In the genomic region with DNA sequence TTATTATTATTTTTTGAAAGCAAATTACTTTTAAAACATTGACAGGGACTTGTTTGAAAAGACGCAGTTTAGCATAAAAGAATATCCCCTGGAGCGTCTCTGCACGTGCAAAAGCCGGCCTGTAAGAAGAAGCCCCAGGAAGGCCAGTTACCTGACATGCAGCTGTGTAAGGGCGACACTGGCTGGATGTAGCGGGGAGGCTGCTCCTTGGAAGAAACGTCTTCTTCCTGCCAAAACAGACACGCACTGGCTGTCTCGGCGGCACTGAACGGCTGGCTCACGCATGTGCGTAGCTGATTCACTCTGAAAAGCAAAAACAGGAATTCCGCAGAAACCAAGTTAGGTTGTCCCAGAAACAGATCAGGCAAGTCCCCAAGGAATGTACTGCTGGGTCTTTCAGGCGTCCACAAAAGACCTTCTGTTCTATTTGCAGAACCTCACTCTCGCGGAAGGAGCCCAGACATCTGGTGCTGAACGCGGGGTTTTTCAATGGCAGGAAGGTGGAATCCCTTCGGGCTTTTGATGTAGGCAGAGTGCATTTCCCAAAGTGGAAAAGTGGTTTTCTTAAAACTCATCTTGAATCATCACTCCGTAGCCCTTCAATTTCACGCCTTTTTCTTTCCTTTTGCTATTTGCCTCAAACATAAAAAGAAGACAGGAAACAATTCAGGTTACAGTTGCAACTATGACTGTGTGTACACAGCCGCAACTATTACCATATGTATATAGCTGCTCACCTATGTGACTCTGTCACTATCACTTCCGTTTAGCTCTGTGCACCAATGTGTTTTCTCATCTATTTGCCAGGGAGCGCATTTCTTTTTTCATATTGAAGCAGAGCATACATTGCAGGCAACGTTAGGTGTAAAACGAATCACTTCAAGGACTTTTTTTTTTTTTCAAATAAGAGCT, we compare ENCODE assay signal across 8 cellular contexts. TPM values are rescaled to one million over a fixed set of nuclear protein-coding genes. Genes with fewer than 3 reads are reported as not detected.
A peak's percentile ranks its signal among the peaks of the same experiment; 100 is the strongest.
DNase-seq lines count a peak whose midpoint lies in the region; ATAC-seq and TF ChIP-seq lines count a peak whose summit lies in the region.

No MANE protein-coding gene starts in this region.

- TF ChIP-seq CTCF in 22Rv1 (IDR thresholded peaks at IDR 0.05): 0 out of 2 replicates have a peak, but pooled peaks have one; percentile 12

- peak overlapping the region; percentile 70 for H3K4me3 ChIP-seq in GM23248

- no peaks in the 10 kb centered on the region for H3K36me3 Mint-ChIP-seq in activated naive CD8-positive, alpha-beta T cell treated with anti-CD3 and anti-CD28 coated beads for 36 hours

- H3F3A ChIP-seq in GM23248 (ENCODE audit: insufficient read depth): no peaks in the 10 kb centered on the region

- peaks cover 3% of the 10 kb centered on the region; the same call in 1 of the 2 replicates for H3K4me1 ChIP-seq in GM23248 (ENCODE audit: insufficient read depth)

- in situ Hi-C loops in GM23248 (cut with MboI): no loop called here

- peak overlapping the region; percentile 75 for H2AFZ ChIP-seq in GM23248

- no peaks in the 10 kb centered on the region for H3K4me1 Mint-ChIP-seq in activated naive CD8-positive, alpha-beta T cell treated with anti-CD3 and anti-CD28 coated beads for 36 hours
- H3K4me1 Mint-ChIP-seq in stimulated activated naive CD8-positive, alpha-beta T cell treated with anti-CD3 and anti-CD28 coated beads, Interleukin-15, amount 100 ng/mL, for 72 hours: no peaks in the 10 kb centered on the region

- H3K27me3 ChIP-seq in GM23248 (replicated peaks; ENCODE audit: insufficient read depth): no peaks in the 10 kb centered on the region

- peak overlapping the region; percentile 81 for H3K4me2 ChIP-seq in GM23248 (ENCODE audit: unreplicated experiment)

- H3K79me2 ChIP-seq in GM23248 (ENCODE audit: insufficient read depth): no peaks in the 10 kb centered on the region

- H3K9ac ChIP-seq in GM23248: peak overlapping the region; percentile 17; the same call in 1 of the 2 replicates

- H3K9me3 ChIP-seq in GM23248 (ENCODE audit: low read depth): no peaks in the 10 kb centered on the region

- no peaks in the 10 kb centered on the region for H3K9me2 ChIP-seq in GM23248 (ENCODE audit: insufficient read depth)

- H3K9me3 Mint-ChIP-seq in activated naive CD8-positive, alpha-beta T cell treated with anti-CD3 and anti-CD28 coated beads for 36 hours: no peaks in the 10 kb centered on the region
- no peaks in the 10 kb centered on the region for H3K9me3 Mint-ChIP-seq in stimulated activated naive CD8-positive, alpha-beta T cell treated with anti-CD3 and anti-CD28 coated beads, Interleukin-15, amount 100 ng/mL, for 72 hours

- no peak overlapping the region for H3K27ac ChIP-seq in 22Rv1
- no peak overlapping the region for H3K27ac ChIP-seq in GM23248

- 6 to 7% methylated on average over 26 to 27 of the region's 27 CpGs for WGBS in GM23248 (ENCODE audit: low coverage in 1 of 2, low lambda C conversion rate in 2 of 2, missing lambda C conversion rate in 2 of 2), 2 experiments

- peak; percentile 96 for ATAC-seq in stimulated activated naive CD8-positive, alpha-beta T cell treated with anti-CD3 and anti-CD28 coated beads, Interleukin-15, amount 100 ng/mL, for 72 hours
- no peak for ATAC-seq in GM21526 (IDR thresholded peaks at IDR 0.05; ENCODE audit: low FRiP score, unreplicated experiment)

- no peak overlapping the region for H3K4me3 Mint-ChIP-seq in activated naive CD8-positive, alpha-beta T cell treated with anti-CD3 and anti-CD28 coated beads for 36 hours
- H3K4me3 Mint-ChIP-seq in stimulated activated naive CD8-positive, alpha-beta T cell treated with anti-CD3 and anti-CD28 coated beads, Interleukin-15, amount 100 ng/mL, for 72 hours: peak overlapping the region in 1 of 2 donors; percentile 44

- H3K27me3 Mint-ChIP-seq in activated naive CD8-positive, alpha-beta T cell treated with anti-CD3 and anti-CD28 coated beads for 36 hours: no peaks in the 10 kb centered on the region
- no peaks in the 10 kb centered on the region for H3K27me3 Mint-ChIP-seq in stimulated activated naive CD8-positive, alpha-beta T cell treated with anti-CD3 and anti-CD28 coated beads, Interleukin-15, amount 100 ng/mL, for 72 hours

- H3K36me3 ChIP-seq in GM23248 (ENCODE audit: low read depth): no peaks in the 10 kb centered on the region

- no peak overlapping the region for H3K27ac Mint-ChIP-seq in activated naive CD8-positive, alpha-beta T cell treated with anti-CD3 and anti-CD28 coated beads for 36 hours
- H3K27ac Mint-ChIP-seq in stimulated activated naive CD8-positive, alpha-beta T cell treated with anti-CD3 and anti-CD28 coated beads, Interleukin-15, amount 100 ng/mL, for 72 hours: no peak overlapping the region

- peak; percentile 66 for DNase-seq in GM23248
- peak; percentile 8 for DNase-seq in activated naive CD8-positive, alpha-beta T cell treated with anti-CD3 and anti-CD28 coated beads for 36 hours
- DNase-seq in hypothalamus (lab: John Stamatoyannopoulos, UW): peak in 45 of 51 donors; percentile 0 to 71 (median 23)
- peak in 1 of 2 donors; percentile 25 for DNase-seq in stimulated activated naive CD8-positive, alpha-beta T cell treated with anti-CD3 and anti-CD28 coated beads, Interleukin-15, amount 100 ng/mL, for 72 hours
- no peak for DNase-seq in NAMALWA (ENCODE audit: low spot score)
- no peak for DNase-seq in T-helper 9 cell

- H4K20me1 ChIP-seq in GM23248 (ENCODE audit: insufficient read depth): no peaks in the 10 kb centered on the region

RNA-seq across cellular contexts. Expression of gene ARSH, which starts 38.1 kb away (rescaled TPM):
- total RNA-seq in GM23248 (2014; rRNA removed; shearing (Covaris generic)): not detected in 2 replicates
- not detected in 2 replicates for polyA plus RNA-seq in GM23248 (2016; fragmentation: Nextera tagmentation; extraction: Ambion mirVana)
- total RNA-seq in activated naive CD8-positive, alpha-beta T cell treated with anti-CD3 and anti-CD28 coated beads for 36 hours: not detected

RNA-seq across cellular contexts. Expression of gene ARSD, which starts 39.1 kb away (rescaled TPM):
- 11.7 and 12.3 TPM in 2 replicates for total RNA-seq in GM23248 (2014; rRNA removed; shearing (Covaris generic))
- 9.2 and 10.7 TPM in 2 replicates for polyA plus RNA-seq in GM23248 (2016; fragmentation: Nextera tagmentation; extraction: Ambion mirVana)
- 1 to 10 TPM; 1.5 TPM for total RNA-seq in activated naive CD8-positive, alpha-beta T cell treated with anti-CD3 and anti-CD28 coated beads for 36 hours

Comparison
In these comparisons a context has a peak if more than half of its experiments do, and no peak if none do; other contexts are left out.
1. DNase-seq: peak in GM23248 (single experiment), activated naive CD8-positive, alpha-beta T cell treated with anti-CD3 and anti-CD28 coated beads for 36 hours (single experiment) and hypothalamus (45 of 51); none in NAMALWA (single experiment) and T-helper 9 cell (single experiment).